Comparison of ENCODE assay signal across 8 cellular contexts in genomic region chr16:57810197-57811024, GRCh38. TPM values are rescaled to one million over a fixed set of nuclear protein-coding genes. Genes with fewer than 3 reads are reported as not detected.
DNase-seq lines count a peak whose midpoint lies in the region; ATAC-seq and TF ChIP-seq lines count a peak whose summit lies in the region.

No MANE protein-coding gene starts in this region.

- TF ChIP-seq CTCF in H9 (conservative IDR thresholded peaks at IDR 0.05), result no peak
- TF ChIP-seq CTCF in Loucy (conservative IDR thresholded peaks at IDR 0.05; ENCODE audit: low read length), result no peak

- H3K14ac ChIP-seq in H9 (ENCODE audit: insufficient read depth, low read length), result 0 out of 2 replicates have a peak overlapping the region, but pooled peaks have one; percentile 9

- H4K5ac ChIP-seq in H9 (ENCODE audit: insufficient read length, low read depth, low read length), result no peak overlapping the region

- no peak overlapping the region for H3K18ac ChIP-seq in H9 (ENCODE audit: insufficient read length, low read depth, low read length)

- no CpG with 5 or more reads among the region's 14 CpGs for WGBS in H9 (ENCODE audit: extremely low coverage, insufficient read length, low lambda C conversion rate)

- peak; percentile 99 for ATAC-seq in GM18498 (IDR thresholded peaks at IDR 0.05; ENCODE audit: unreplicated experiment)
- peak; percentile 99 for ATAC-seq in stimulated activated effector memory CD8-positive, alpha-beta T cell treated with anti-CD3 and anti-CD28 coated beads, Interleukin-12 subunit alpha, Interleukin-12 subunit beta, amount 100 ng/mL, for 72 hours

- H3F3A ChIP-seq in Loucy (ENCODE audit: low read depth), result no peaks in the 10 kb centered on the region; the same call in 1 of the 2 replicates

- no peaks in the 10 kb centered on the region for H3K23me2 ChIP-seq in H9 (ENCODE audit: insufficient read length, low read depth, low read length, poor library complexity, severe bottlenecking)

- H3K79me1 ChIP-seq in H9 (ENCODE audit: insufficient read depth, low read depth, low read length, poor library complexity, severe bottlenecking), result no peaks in the 10 kb centered on the region

- H3K4me1 ChIP-seq in H9 (ENCODE audit: insufficient read depth, low read length), result peaks cover 4% of the 10 kb centered on the region; the same call in 1 of the 2 replicates
- H3K4me1 ChIP-seq in Loucy (ENCODE audit: insufficient read depth, low read length, poor library complexity, severe bottlenecking), result peaks cover 42% of the 10 kb centered on the region
- H3K4me1 ChIP-seq in mucosa of stomach (ENCODE audit: control insufficient read depth, insufficient read depth, low read length), result peaks cover 35% of the 10 kb centered on the region

- H2BK5ac ChIP-seq in H9 (ENCODE audit: insufficient read length, low read length), result no peak overlapping the region

- no peak overlapping the region for H3K9ac ChIP-seq in H9 (ENCODE audit: extremely low read depth, insufficient read length, low read length)
- H3K9ac ChIP-seq in Loucy (ENCODE audit: low read depth, low read length, poor library complexity, severe bottlenecking), result peak overlapping the region; percentile 51
- peak overlapping the region; percentile 58 for H3K9ac ChIP-seq in mucosa of stomach (ENCODE audit: low read length)

- peak overlapping the region in 2 of 3 experiments; percentile 44 to 93; a peak in 3 of 7 replicates for H3K27ac Mint-ChIP-seq in H9
- peak overlapping the region; percentile 73 for H3K27ac Mint-ChIP-seq in stimulated activated effector memory CD8-positive, alpha-beta T cell treated with anti-CD3 and anti-CD28 coated beads, Interleukin-12 subunit alpha, Interleukin-12 subunit beta, amount 100 ng/mL, for 72 hours

- H3K4me3 Mint-ChIP-seq in H9, result no peak overlapping the region
- peak overlapping the region; percentile 61 for H3K4me3 Mint-ChIP-seq in stimulated activated effector memory CD8-positive, alpha-beta T cell treated with anti-CD3 and anti-CD28 coated beads, Interleukin-12 subunit alpha, Interleukin-12 subunit beta, amount 100 ng/mL, for 72 hours

- H3T11ph ChIP-seq in H9 (ENCODE audit: low read length), result no peak overlapping the region

- H2BK12ac ChIP-seq in H9 (ENCODE audit: insufficient read length, low read depth, low read length), result no peak overlapping the region

- H3K9me3 ChIP-seq in H9 (ENCODE audit: control insufficient read depth, low read depth, low read length), result no peaks in the 10 kb centered on the region
- no peaks in the 10 kb centered on the region for H3K9me3 ChIP-seq in Loucy (ENCODE audit: insufficient read depth, low read depth, low read length)
- no peaks in the 10 kb centered on the region for H3K9me3 ChIP-seq in mucosa of stomach (ENCODE audit: control insufficient read depth, low read length)

- peak overlapping the region; percentile 50 for H3K4me3 ChIP-seq in Loucy (ENCODE audit: low read length, poor library complexity, severe bottlenecking)
- H3K4me3 ChIP-seq in mucosa of stomach (ENCODE audit: low read length), result peak overlapping the region; percentile 3

- H2AFZ ChIP-seq in H9 (ENCODE audit: low read length) (no peak overlapping the region), Loucy (ENCODE audit: low read length) (no peak overlapping the region)

- H4K91ac ChIP-seq in H9 (ENCODE audit: insufficient read length, low read depth, low read length), result no peak overlapping the region

- peak; percentile 86 for DNase-seq in H9
- peak; percentile 57 for DNase-seq in activated CD4-positive, alpha-beta T cell treated with anti-CD3 and anti-CD28 coated beads for 1 hour
- peak; percentile 90 for DNase-seq in dermis blood vessel endothelial cell
- peak; percentile 58 to 86 for DNase-seq in stimulated activated effector memory CD8-positive, alpha-beta T cell treated with anti-CD3 and anti-CD28 coated beads, Interleukin-12 subunit alpha, Interleukin-12 subunit beta, amount 100 ng/mL, for 72 hours (ENCODE audit: low spot score in 2 of 2)
- DNase-seq in D341Med (ENCODE audit: low spot score), result no peak

- no peak overlapping the region for H3K56ac ChIP-seq in H9 (ENCODE audit: insufficient read length, low read depth, low read length)

- H4K20me1 ChIP-seq in H9 (ENCODE audit: control insufficient read depth, insufficient read depth, insufficient read length), result no peaks in the 10 kb centered on the region
- H4K20me1 ChIP-seq in Loucy (ENCODE audit: insufficient read depth, low read length, poor library complexity, severe bottlenecking), result no peaks in the 10 kb centered on the region

- H3K4ac ChIP-seq in H9 (ENCODE audit: low read depth, low read length), result no peak overlapping the region

- no peaks in the 10 kb centered on the region; a peak in 1 of 5 replicates for H3K9me3 Mint-ChIP-seq in H9
- H3K9me3 Mint-ChIP-seq in stimulated activated effector memory CD8-positive, alpha-beta T cell treated with anti-CD3 and anti-CD28 coated beads, Interleukin-12 subunit alpha, Interleukin-12 subunit beta, amount 100 ng/mL, for 72 hours, result no peaks in the 10 kb centered on the region

- peaks cover 10% of the 10 kb centered on the region for H3K27me3 Mint-ChIP-seq in H9 (ENCODE audit: low read depth)

- H3K23ac ChIP-seq in H9 (ENCODE audit: insufficient read length, low read depth, low read length), result no peak overlapping the region

- no peaks in the 10 kb centered on the region for H3K36me3 Mint-ChIP-seq in H9 (ENCODE audit: insufficient read depth in 1 of 3, low read depth in 3 of 3)
- peaks cover 5% of the 10 kb centered on the region for H3K36me3 Mint-ChIP-seq in stimulated activated effector memory CD8-positive, alpha-beta T cell treated with anti-CD3 and anti-CD28 coated beads, Interleukin-12 subunit alpha, Interleukin-12 subunit beta, amount 100 ng/mL, for 72 hours

- no peaks in the 10 kb centered on the region for H3K79me2 ChIP-seq in H9 (ENCODE audit: insufficient read depth, low read length)
- H3K79me2 ChIP-seq in Loucy (ENCODE audit: insufficient read depth, low read length), result no peaks in the 10 kb centered on the region

- no peaks in the 10 kb centered on the region for H3K9me2 ChIP-seq in Loucy (replicated peaks; ENCODE audit: low read depth, low read length)

- no peak overlapping the region for H3K27ac ChIP-seq in H9 (ENCODE audit: insufficient read length, low read depth, low read length)

- no peak overlapping the region for H2BK120ac ChIP-seq in H9 (ENCODE audit: low read depth, low read length, poor library complexity, severe bottlenecking)

- no peak overlapping the region for H3K4me2 ChIP-seq in H9 (ENCODE audit: insufficient read depth, insufficient read length, low read length)
- peak overlapping the region; percentile 73 for H3K4me2 ChIP-seq in Loucy (ENCODE audit: low read depth, low read length, poor library complexity, severe bottlenecking)

- H3K27me3 ChIP-seq in H9 (ENCODE audit: insufficient read depth, low read length) (no peaks in the 10 kb centered on the region), Loucy (ENCODE audit: insufficient read depth, low read length, poor library complexity, severe bottlenecking) (no peaks in the 10 kb centered on the region), mucosa of stomach (ENCODE audit: control insufficient read depth, insufficient read depth, low read length) (no peaks in the 10 kb centered on the region)

- H2BK15ac ChIP-seq in H9 (ENCODE audit: low read depth, low read length), result no peak overlapping the region

- H2BK20ac ChIP-seq in H9 (ENCODE audit: low read depth, low read length, poor library complexity, severe bottlenecking), result no peak overlapping the region

- H3K4me1 Mint-ChIP-seq in H9, result peaks cover 32 to 43% of the 10 kb centered on the region in 2 experiments
- H3K4me1 Mint-ChIP-seq in stimulated activated effector memory CD8-positive, alpha-beta T cell treated with anti-CD3 and anti-CD28 coated beads, Interleukin-12 subunit alpha, Interleukin-12 subunit beta, amount 100 ng/mL, for 72 hours, result peaks cover 59% of the 10 kb centered on the region

- H4K8ac ChIP-seq in H9 (replicated peaks; ENCODE audit: insufficient read length, low read depth, low read length), result no peak overlapping the region

- H3K36me3 ChIP-seq in Loucy (ENCODE audit: insufficient read depth, low read length) (no peaks in the 10 kb centered on the region), mucosa of stomach (ENCODE audit: control insufficient read depth, insufficient read depth, low read length) (no peaks in the 10 kb centered on the region)

- no peak overlapping the region for H2AK5ac ChIP-seq in H9 (ENCODE audit: insufficient read length, low read length)

RNA-seq across cellular contexts. Expression of gene KIFC3, which starts 8.1 kb away (rescaled TPM):
- 3.5 and 5.0 TPM in 2 replicates for total RNA-seq in H9 (2021)
- 58.3 and 75.4 TPM in 2 replicates for total RNA-seq in dermis blood vessel endothelial cell
